ENCODE assay signal across 8 cellular contexts in genomic region chr7:50664461-50664922, GRCh38.
A peak's percentile ranks its signal among the peaks of the same experiment; 100 is the strongest.
DNase-seq lines count a peak whose midpoint lies in the region; ATAC-seq lines count a peak whose summit lies in the region.

No MANE protein-coding gene starts in this region.

- no peak overlapping the region for H3K27ac Mint-ChIP-seq in activated naive CD8-positive, alpha-beta T cell treated with anti-CD3 and anti-CD28 coated beads, Interleukin-2, amount 50 U/mL, for 24 hours

- peak overlapping the region; percentile 91 for H3K27ac ChIP-seq in skeletal muscle tissue (ENCODE audit: low read depth, low read length)

- peak; percentile 54 for ATAC-seq in GM19468 (IDR thresholded peaks at IDR 0.05; ENCODE audit: extremely low read depth, unreplicated experiment)
- peak; percentile 59 for ATAC-seq in HG03457 (IDR thresholded peaks at IDR 0.05; ENCODE audit: unreplicated experiment)
- ATAC-seq in activated naive CD8-positive, alpha-beta T cell treated with anti-CD3 and anti-CD28 coated beads, Interleukin-2, amount 50 U/mL, for 24 hours: peak; percentile 74
- no peak for ATAC-seq in HG03025 (IDR thresholded peaks at IDR 0.05; ENCODE audit: low FRiP score, unreplicated experiment)

- no peaks in the 10 kb centered on the region for H3K27me3 ChIP-seq in skeletal muscle tissue (ENCODE audit: control insufficient read depth in 3 of 3, insufficient read depth in 3 of 3, low read length in 3 of 3)

- H3K36me3 Mint-ChIP-seq in activated naive CD8-positive, alpha-beta T cell treated with anti-CD3 and anti-CD28 coated beads, Interleukin-2, amount 50 U/mL, for 24 hours (ENCODE audit: low read depth): no peaks in the 10 kb centered on the region

- H3K9me3 ChIP-seq in skeletal muscle tissue (ENCODE audit: control insufficient read depth in 3 of 3, low read length in 3 of 3): no peaks in the 10 kb centered on the region

- no peaks in the 10 kb centered on the region for H3K27me3 Mint-ChIP-seq in activated naive CD8-positive, alpha-beta T cell treated with anti-CD3 and anti-CD28 coated beads, Interleukin-2, amount 50 U/mL, for 24 hours

- DNase-seq in GM03348 (ENCODE audit: low spot score) (peak; percentile 82), NCI-H1436 (lab: John Stamatoyannopoulos, UW) (no peak), midbrain (lab: John Stamatoyannopoulos, UW) (no peak)
- DNase-seq in activated naive CD8-positive, alpha-beta T cell treated with anti-CD3 and anti-CD28 coated beads, Interleukin-2, amount 50 U/mL, for 24 hours: no peak

- peaks cover 72 to 96% (median 88%) of the 10 kb centered on the region in 3 donors for H3K4me1 ChIP-seq in skeletal muscle tissue (ENCODE audit: control insufficient read depth in 3 of 3, insufficient read depth in 3 of 3, low read length in 3 of 3)

- H3K9me3 Mint-ChIP-seq in activated naive CD8-positive, alpha-beta T cell treated with anti-CD3 and anti-CD28 coated beads, Interleukin-2, amount 50 U/mL, for 24 hours: no peaks in the 10 kb centered on the region

- H3K4me3 Mint-ChIP-seq in activated naive CD8-positive, alpha-beta T cell treated with anti-CD3 and anti-CD28 coated beads, Interleukin-2, amount 50 U/mL, for 24 hours: no peak overlapping the region

- no peak overlapping the region for H3K4me3 ChIP-seq in skeletal muscle tissue (ENCODE audit: low read length in 3 of 3)

- peaks cover 0 to 11% (median 5%) of the 10 kb centered on the region in 3 donors for H3K36me3 ChIP-seq in skeletal muscle tissue (ENCODE audit: control insufficient read depth in 3 of 3, insufficient read depth in 3 of 3, low read length in 3 of 3)

- H3K9ac ChIP-seq in skeletal muscle tissue (ENCODE audit: low read depth in 1 of 3, low read length in 3 of 3): peak overlapping the region in 2 of 3 donors; percentile 66 to 74

- H3K4me1 Mint-ChIP-seq in activated naive CD8-positive, alpha-beta T cell treated with anti-CD3 and anti-CD28 coated beads, Interleukin-2, amount 50 U/mL, for 24 hours: peaks cover 55% of the 10 kb centered on the region
